37 cellular contexts compared by ENCODE assay signal in genomic region chr5:14295610-14296009, GRCh38.
A peak's percentile ranks its signal among the peaks of the same experiment; 100 is the strongest.
DNase-seq lines count a peak whose midpoint lies in the region; ATAC-seq, FAIRE-seq and TF ChIP-seq lines count a peak whose summit lies in the region.
"Had no signal": no experiment of that assay in that cellular context is flagged by ENCODE, and none has a peak within 500 bp of the region (broad histone marks: within the 10 kb centered on the region; RNA-seq: fewer than 3 reads in every experiment).

No MANE protein-coding gene starts in this region.

- H3K36me3 ChIP-seq in GM12878 (ENCODE audit: control insufficient read depth in 2 of 2, insufficient read depth in 2 of 2, low read length in 1 of 2), result peaks cover 23 to 29% of the 10 kb centered on the region in 2 experiments
- H3K36me3 ChIP-seq: pancreas had no signal

- DNase-seq in NCI-H1694 treated with DMSO at 0.1 percent for 48 hours (lab: John Stamatoyannopoulos, UW), result peak; percentile 45
- DNase-seq in NCI-H1694 (lab: John Stamatoyannopoulos, UW), result no peak
- DNase-seq in GM12878 (ENCODE audit: low read depth, low spot score), result no peak
- DNase-seq in medulla oblongata (ENCODE audit: extremely low spot score), result peak; percentile 22
- DNase-seq in stimulated activated effector memory CD8-positive, alpha-beta T cell treated with anti-CD3 and anti-CD28 coated beads, Interleukin-12 subunit alpha, Interleukin-12 subunit beta, amount 100 ng/mL, for 72 hours (ENCODE audit: low spot score in 2 of 2), result no peak
- DNase-seq in activated CD8-positive, alpha-beta memory T cell treated with anti-CD3 and anti-CD28 coated beads, Interleukin-2, amount 10 ng/mL, durations not matched to agents 7 days and 5 days, result no peak
- DNase-seq in NCI-H2029 (lab: John Stamatoyannopoulos, UW), result no peak
- DNase-seq: 8988T; activated CD8-positive, alpha-beta T cell treated with anti-CD3 and anti-CD28 coated beads for 36 hours; activated effector memory CD4-positive, alpha-beta T cell treated with Interleukin-2 at 50 U/mL for 16 hours; activated naive CD8-positive, alpha-beta T cell treated with anti-CD3 and anti-CD28 coated beads for 36 hours; aorta; CD4-positive, alpha-beta T cell; DMS53; endodermal cell; foreskin fibroblast; KBM-7; MG63; natural killer cell; NCI-H1105 treated with DMSO at 0.1 percent for 48 hours; NCI-H2081 treated with DMSO at 0.1 percent for 48 hours; NCI-H774; pancreas; right cardiac atrium; SK-N-SH; spleen had no signal

- WGBS in GM12878 (ENCODE audit: insufficient coverage, insufficient replicate concordance, low lambda C conversion rate, missing lambda C conversion rate), result 98% methylated on average over 5 of the region's 5 CpGs

- no peaks in the 10 kb centered on the region for H4K20me1 ChIP-seq in GM12878 (ENCODE audit: control insufficient read depth, insufficient read depth)

- H3K79me2 ChIP-seq in GM12878 (ENCODE audit: control insufficient read depth, insufficient read depth, low read length), result no peaks in the 10 kb centered on the region

- SMC1A ChIA-PET in GM12878 (lab: Charles Lee; ENCODE audit: uncharacterized antibody, unreplicated experiment), result interaction anchor here (1.4 kb wide), 1 partner anchor 16 kb away, joined by 4 read pairs; no protein-coding TSS in a partner anchor

- H3K27me3 ChIP-seq in GM12878 (replicated peaks in 1 of 2; ENCODE audit: control insufficient read depth in 2 of 2, insufficient read depth in 2 of 2, low read length in 1 of 2), result no peaks in the 10 kb centered on the region
- H3K27me3 ChIP-seq: cardiac muscle cell, MG63, pancreas, spleen, suprapubic skin had no signal

- H3K27me3 Mint-ChIP-seq in activated CD8-positive, alpha-beta memory T cell treated with anti-CD3 and anti-CD28 coated beads, Interleukin-2, amount 10 ng/mL, durations not matched to agents 7 days and 5 days, result no peaks in the 10 kb centered on the region
- H3K27me3 Mint-ChIP-seq: activated CD8-positive, alpha-beta T cell treated with anti-CD3 and anti-CD28 coated beads for 36 hours; activated naive CD8-positive, alpha-beta T cell treated with anti-CD3 and anti-CD28 coated beads for 36 hours; CD4-positive, alpha-beta T cell; dendritic cell treated with granulocyte-macrophage colony-stimulating factor and Interleukin-4, amounts not matched to agents 40 ng/mL and 50 ng/mL, for 4 days had no signal

- RAD21 ChIA-PET in GM12878 (lab: Charles Lee; ENCODE audit: unreplicated experiment), result no interaction called here

- TF ChIP-seq RAD21 in GM12878 (IDR thresholded peaks at IDR 0.05; ENCODE audit: insufficient read depth, low read depth, low read length), result no peak

- ATAC-seq in GM12878 (no peak), HG03139 (IDR thresholded peaks at IDR 0.05; ENCODE audit: unreplicated experiment) (no peak)
- no peak for ATAC-seq in stimulated activated effector memory CD8-positive, alpha-beta T cell treated with anti-CD3 and anti-CD28 coated beads, Interleukin-12 subunit alpha, Interleukin-12 subunit beta, amount 100 ng/mL, for 72 hours
- no peak for ATAC-seq in activated CD8-positive, alpha-beta memory T cell treated with anti-CD3 and anti-CD28 coated beads, Interleukin-2, amount 10 ng/mL, durations not matched to agents 7 days and 5 days
- ATAC-seq: activated CD8-positive, alpha-beta T cell treated with anti-CD3 and anti-CD28 coated beads for 36 hours; esophagus mucosa; left lobe of liver; natural killer cell; pancreas had no signal

- no peak for TF ChIP-seq EP300 in GM12878 (IDR thresholded peaks at IDR 0.05; ENCODE audit: borderline replicate concordance in 1 of 2, control insufficient read depth in 1 of 2, low read depth in 2 of 2, low read length in 2 of 2)

- no peak overlapping the region for H3K4me3 Mint-ChIP-seq in stimulated activated effector memory CD8-positive, alpha-beta T cell treated with anti-CD3 and anti-CD28 coated beads, Interleukin-12 subunit alpha, Interleukin-12 subunit beta, amount 100 ng/mL, for 72 hours
- no peak overlapping the region for H3K4me3 Mint-ChIP-seq in activated CD8-positive, alpha-beta memory T cell treated with anti-CD3 and anti-CD28 coated beads, Interleukin-2, amount 10 ng/mL, durations not matched to agents 7 days and 5 days
- H3K4me3 Mint-ChIP-seq: activated CD8-positive, alpha-beta T cell treated with anti-CD3 and anti-CD28 coated beads for 36 hours; activated naive CD8-positive, alpha-beta T cell treated with anti-CD3 and anti-CD28 coated beads for 36 hours; CD4-positive, alpha-beta T cell; dendritic cell treated with granulocyte-macrophage colony-stimulating factor and Interleukin-4, amounts not matched to agents 40 ng/mL and 50 ng/mL, for 4 days; endodermal cell; natural killer cell; T-helper 1 cell treated with Interleukin-12 subunit alpha and Interleukin-12 subunit beta and Interleukin-4 antibody, amounts not matched to agents 30 μg/mL and 1 μg/mL, for 36 hours had no signal

- H3K4me1 ChIP-seq in GM12878 (ENCODE audit: control insufficient read depth, insufficient read depth, low read length), result no peaks in the 10 kb centered on the region
- H3K4me1 ChIP-seq: HAP-1, pancreas, spleen had no signal

- H3K9me3 ChIP-seq in GM12878 (replicated peaks; ENCODE audit: control insufficient read depth, insufficient read depth, low read length), result no peaks in the 10 kb centered on the region
- H3K9me3 ChIP-seq: HAP-1, MG63, pancreas, SK-N-SH, spleen, suprapubic skin had no signal

- no peaks in the 10 kb centered on the region for H3K9me3 Mint-ChIP-seq in stimulated activated effector memory CD8-positive, alpha-beta T cell treated with anti-CD3 and anti-CD28 coated beads, Interleukin-12 subunit alpha, Interleukin-12 subunit beta, amount 100 ng/mL, for 72 hours
- H3K9me3 Mint-ChIP-seq in activated CD8-positive, alpha-beta memory T cell treated with anti-CD3 and anti-CD28 coated beads, Interleukin-2, amount 10 ng/mL, durations not matched to agents 7 days and 5 days (ENCODE audit: low read depth), result no peaks in the 10 kb centered on the region
- H3K9me3 Mint-ChIP-seq: activated CD8-positive, alpha-beta T cell treated with anti-CD3 and anti-CD28 coated beads for 36 hours; activated naive CD8-positive, alpha-beta T cell treated with anti-CD3 and anti-CD28 coated beads for 36 hours; CD4-positive, alpha-beta T cell; dendritic cell treated with granulocyte-macrophage colony-stimulating factor and Interleukin-4, amounts not matched to agents 40 ng/mL and 50 ng/mL, for 4 days; endodermal cell; natural killer cell; T-helper 1 cell treated with Interleukin-12 subunit alpha and Interleukin-12 subunit beta and Interleukin-4 antibody, amounts not matched to agents 30 μg/mL and 1 μg/mL, for 36 hours had no signal

- H3K4me2 ChIP-seq in GM12878 (ENCODE audit: control insufficient read depth, insufficient read depth), result no peak overlapping the region
- H3K4me2 ChIP-seq: SK-N-SH had no signal

- H3K9ac ChIP-seq in GM12878 (ENCODE audit: control insufficient read depth, insufficient read depth, low read length), result no peak overlapping the region
- H3K9ac ChIP-seq: SK-N-SH had no signal

- no peak for FAIRE-seq in GM12878 (lab: Jason Lieb, UNC)
- FAIRE-seq: G401.6, GM19239, pancreas had no signal

- TF ChIP-seq CTCF in GM12878 (IDR thresholded peaks at IDR 0.05 in 2 of 3, conservative IDR thresholded peaks at IDR 0.05 in 1 of 3; ENCODE audit: control insufficient read depth in 2 of 3, extremely low read depth in 1 of 3, insufficient read depth in 1 of 3, low read depth in 3 of 3, low read length in 3 of 3), result no peak

- POLR2A ChIA-PET in GM12878 (lab: Charles Lee), result no interaction called here

- in situ Hi-C loops in GM12878 (cut with MboI), result no loop called here

- peaks cover 6% of the 10 kb centered on the region for H3K36me3 Mint-ChIP-seq in stimulated activated effector memory CD8-positive, alpha-beta T cell treated with anti-CD3 and anti-CD28 coated beads, Interleukin-12 subunit alpha, Interleukin-12 subunit beta, amount 100 ng/mL, for 72 hours
- H3K36me3 Mint-ChIP-seq in activated CD8-positive, alpha-beta memory T cell treated with anti-CD3 and anti-CD28 coated beads, Interleukin-2, amount 10 ng/mL, durations not matched to agents 7 days and 5 days, result no peaks in the 10 kb centered on the region
- H3K36me3 Mint-ChIP-seq: activated naive CD8-positive, alpha-beta T cell treated with anti-CD3 and anti-CD28 coated beads for 36 hours had no signal

- TSS peak; percentile 18 for BruUV-seq in GM12878 (replicated peaks; lab: Mats Ljungman, UMichigan)

- peak overlapping the region; percentile 46 for H3K27ac Mint-ChIP-seq in stimulated activated effector memory CD8-positive, alpha-beta T cell treated with anti-CD3 and anti-CD28 coated beads, Interleukin-12 subunit alpha, Interleukin-12 subunit beta, amount 100 ng/mL, for 72 hours
- no peak overlapping the region for H3K27ac Mint-ChIP-seq in activated CD8-positive, alpha-beta memory T cell treated with anti-CD3 and anti-CD28 coated beads, Interleukin-2, amount 10 ng/mL, durations not matched to agents 7 days and 5 days
- H3K27ac Mint-ChIP-seq: activated CD8-positive, alpha-beta T cell treated with anti-CD3 and anti-CD28 coated beads for 36 hours; activated naive CD8-positive, alpha-beta T cell treated with anti-CD3 and anti-CD28 coated beads for 36 hours; CD4-positive, alpha-beta T cell; dendritic cell treated with granulocyte-macrophage colony-stimulating factor and Interleukin-4, amounts not matched to agents 40 ng/mL and 50 ng/mL, for 4 days; endodermal cell; natural killer cell; T-helper 1 cell treated with Interleukin-12 subunit alpha and Interleukin-12 subunit beta and Interleukin-4 antibody, amounts not matched to agents 30 μg/mL and 1 μg/mL, for 36 hours had no signal

- TF ChIP-seq POLR2A in GM12878 (IDR thresholded peaks at IDR 0.05; ENCODE audit: low read depth, low read length), result no peak

- intact Hi-C loops in GM12878 (cut with micrococcal nuclease; ENCODE audit: unreplicated experiment), result no loop called here

- no peak overlapping the region for H3K27ac ChIP-seq in GM12878 (ENCODE audit: control insufficient read depth, insufficient read depth)
- H3K27ac ChIP-seq: cardiac muscle cell, pancreas, RWPE1, spleen, suprapubic skin had no signal

- no peak overlapping the region for H3K4me3 ChIP-seq in GM12878
- H3K4me3 ChIP-seq: cardiac muscle cell, HAP-1, MG63, pancreas, spleen, suprapubic skin had no signal

- no peaks in the 10 kb centered on the region for H3K4me1 Mint-ChIP-seq in stimulated activated effector memory CD8-positive, alpha-beta T cell treated with anti-CD3 and anti-CD28 coated beads, Interleukin-12 subunit alpha, Interleukin-12 subunit beta, amount 100 ng/mL, for 72 hours
- H3K4me1 Mint-ChIP-seq in activated CD8-positive, alpha-beta memory T cell treated with anti-CD3 and anti-CD28 coated beads, Interleukin-2, amount 10 ng/mL, durations not matched to agents 7 days and 5 days, result no peaks in the 10 kb centered on the region
- H3K4me1 Mint-ChIP-seq: activated naive CD8-positive, alpha-beta T cell treated with anti-CD3 and anti-CD28 coated beads for 36 hours had no signal

- no peak overlapping the region for H2AFZ ChIP-seq in GM12878 (ENCODE audit: control insufficient read depth, low read depth, low read length)

- CTCF ChIA-PET in GM12878 (lab: Yijun Ruan, JAX), result no interaction called here
- CTCF ChIA-PET in activated CD8-positive, alpha-beta memory T cell treated with anti-CD3 and anti-CD28 coated beads, Interleukin-2, amount 10 ng/mL, durations not matched to agents 7 days and 5 days (lab: Charles Lee), result no interaction called here

TF ChIP-seq in GM12878, 131 proteins besides CTCF, POLR2A, EP300 and RAD21 (continues in another document):
- no peak for TF ChIP-seq WRNIP1 (IDR thresholded peaks at IDR 0.05; ENCODE audit: borderline replicate concordance, low read depth, low read length)

Comparison
In these comparisons a context has a peak if more than half of its experiments do, and no peak if none do; other contexts are left out.
1. DNase-seq: peak in NCI-H1694 treated with DMSO at 0.1 percent for 48 hours (single experiment) and medulla oblongata (single experiment); none in NCI-H1694 (single experiment), GM12878 (single experiment), stimulated activated effector memory CD8-positive, alpha-beta T cell treated with anti-CD3 and anti-CD28 coated beads, Interleukin-12 subunit alpha, Interleukin-12 subunit beta, amount 100 ng/mL, for 72 hours (0 of 2), activated CD8-positive, alpha-beta memory T cell treated with anti-CD3 and anti-CD28 coated beads, Interleukin-2, amount 10 ng/mL, durations not matched to agents 7 days and 5 days (single experiment) and NCI-H2029 (single experiment).